In genomic region chr7:128843938-128844621, GRCh38 we compare ENCODE assay signal across 1 cellular context.
TF ChIP-seq lines count a peak whose summit lies in the region.

No MANE protein-coding gene starts in this region.

TF ChIP-seq in IMR-90, 13 proteins besides CTCF, POLR2A, EP300 and RAD21:
- TF ChIP-seq, protein P1, sequence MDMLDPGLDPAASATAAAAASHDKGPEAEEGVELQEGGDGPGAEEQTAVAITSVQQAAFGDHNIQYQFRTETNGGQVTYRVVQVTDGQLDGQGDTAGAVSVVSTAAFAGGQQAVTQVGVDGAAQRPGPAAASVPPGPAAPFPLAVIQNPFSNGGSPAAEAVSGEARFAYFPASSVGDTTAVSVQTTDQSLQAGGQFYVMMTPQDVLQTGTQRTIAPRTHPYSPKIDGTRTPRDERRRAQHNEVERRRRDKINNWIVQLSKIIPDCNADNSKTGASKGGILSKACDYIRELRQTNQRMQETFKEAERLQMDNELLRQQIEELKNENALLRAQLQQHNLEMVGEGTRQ (IDR thresholded peaks at IDR 0.05; ENCODE audit: low read depth, low read length): no peak
- no peak for TF ChIP-seq RCOR1 (IDR thresholded peaks at IDR 0.05; ENCODE audit: insufficient replicate concordance, low read length)
- no peak for TF ChIP-seq RFX5 (IDR thresholded peaks at IDR 0.05; ENCODE audit: low read depth, low read length)
- TF ChIP-seq MAZ (IDR thresholded peaks at IDR 0.05; ENCODE audit: borderline replicate concordance, low read depth, low read length): no peak
- no peak for TF ChIP-seq FOS (IDR thresholded peaks at IDR 0.05; ENCODE audit: low read depth, low read length)
- TF ChIP-seq BHLHE40 (IDR thresholded peaks at IDR 0.05; ENCODE audit: low read depth, low read length): no peak
- TF ChIP-seq NFE2L2 (IDR thresholded peaks at IDR 0.05; ENCODE audit: low read depth, low read length): no peak
- no peak for TF ChIP-seq MAFK (IDR thresholded peaks at IDR 0.05; ENCODE audit: low read depth, low read length)
